In genomic region chr17:78122221-78122990, GRCh38 we compare ENCODE assay signal across 1 cellular context.
TF ChIP-seq lines count a peak whose summit lies in the region.

No MANE protein-coding gene starts in this region.

TF ChIP-seq in HepG2, 621 proteins besides CTCF, POLR2A, EP300 and RAD21:
- no peak for TF ChIP-seq MTF1 (CRISPR knock-in tag; IDR thresholded peaks at IDR 0.05)
- no peak for TF ChIP-seq ZNF670 (CRISPR knock-in tag; IDR thresholded peaks at IDR 0.05; ENCODE audit: borderline replicate concordance)
- no peak for TF ChIP-seq ZKSCAN5 (CRISPR knock-in tag; IDR thresholded peaks at IDR 0.05)
- no peak for TF ChIP-seq ZNF337 (CRISPR knock-in tag; IDR thresholded peaks at IDR 0.05; ENCODE audit: borderline replicate concordance, low read depth)
- TF ChIP-seq ZNF547 (CRISPR knock-in tag; IDR thresholded peaks at IDR 0.05) = no peak
